ENCODE assay signal across 35 cellular contexts in the genomic region with DNA sequence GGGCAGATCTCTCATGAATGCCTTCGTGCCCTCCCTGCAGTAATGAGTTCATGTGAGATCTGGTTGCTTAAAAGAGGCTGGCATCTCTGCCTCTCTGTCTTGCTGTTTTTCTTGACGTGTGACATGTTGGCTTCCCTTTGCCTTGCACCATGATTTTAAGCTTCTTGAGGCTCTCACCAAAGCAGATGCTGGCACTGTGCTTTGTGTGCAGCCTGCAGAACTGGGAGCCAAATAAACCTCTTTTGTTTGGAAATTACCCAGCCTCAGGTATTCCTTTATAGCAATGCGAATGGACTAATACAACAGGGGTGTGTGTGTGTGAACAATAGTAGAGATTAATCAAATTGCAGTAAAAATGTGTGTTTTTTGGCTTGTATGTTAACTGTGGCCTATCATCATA. TPM values are rescaled to one million over a fixed set of nuclear protein-coding genes. Genes with fewer than 3 reads are reported as not detected.
DNase-seq lines count a peak whose midpoint lies in the region; ATAC-seq, FAIRE-seq and TF ChIP-seq lines count a peak whose summit lies in the region.
"Had no signal": no experiment of that assay in that cellular context is flagged by ENCODE, and none has a peak within 500 bp of the region (broad histone marks: within the 10 kb centered on the region; RNA-seq: fewer than 3 reads in every experiment).

No MANE protein-coding gene starts in this region.

- WGBS in HepG2 (ENCODE audit: low lambda C conversion rate), result 95% methylated on average over 3 of the region's 3 CpGs
- WGBS in right lobe of liver (ENCODE audit: insufficient coverage, low coverage, low lambda C conversion rate, missing lambda C conversion rate), result 100% methylated on average over 1 of the region's 3 CpGs

- DNase-seq in HepG2 (ENCODE audit: low spot score) (no peak), right lobe of liver (no peak), endothelial cell (ENCODE audit: low spot score) (no peak), glutamatergic neuron (no peak), GM13976 (ENCODE audit: low spot score) (no peak), amniotic stem cell (lab: John Stamatoyannopoulos, UW) (no peak)
- DNase-seq: 8988T; ACHN; AML-193; BE2C; C1 segment of cervical spinal cord; Caco-2; Calu3; CD4-positive, alpha-beta memory T cell; CD4-positive, alpha-beta T cell; CD4-positive, CD25-positive, alpha-beta regulatory T cell; CD8-positive, alpha-beta memory T cell; CD8-positive, alpha-beta T cell; COR-L47; DMS 273 treated with DMSO at 0.1 percent for 48 hours; DMS153; DMS53; DMS79; DMS79 treated with DMSO at 0.1 percent for 48 hours; DND-41; EL had no signal

- H3K9me3 Mint-ChIP-seq in endothelial cell (ENCODE audit: unreplicated experiment), result no peaks in the 10 kb centered on the region
- peaks cover 4% of the 10 kb centered on the region for H3K9me3 Mint-ChIP-seq in glutamatergic neuron (ENCODE audit: unreplicated experiment)
- H3K9me3 Mint-ChIP-seq: CD4-positive, alpha-beta memory T cell; CD4-positive, alpha-beta T cell; CD4-positive, CD25-positive, alpha-beta regulatory T cell; CD8-positive, alpha-beta memory T cell; CD8-positive, alpha-beta T cell had no signal

- peaks cover 7% of the 10 kb centered on the region for H3K4me1 Mint-ChIP-seq in endothelial cell (ENCODE audit: unreplicated experiment)
- peaks cover 10% of the 10 kb centered on the region for H3K4me1 Mint-ChIP-seq in glutamatergic neuron (ENCODE audit: low read depth, unreplicated experiment)

- H3K27ac ChIP-seq in HepG2 (ENCODE audit: extremely low read length, insufficient read depth, low read length), result no peak overlapping the region
- H3K27ac ChIP-seq in right lobe of liver, result no peak overlapping the region
- H3K27ac ChIP-seq: 22Rv1; A549; BLaER1; BLaER1 treated with 17β-estradiol and CSF1 and Interleukin-3, amounts not matched to agents 10 nM and 100 nM; C4-2B had no signal

- H3K36me3 Mint-ChIP-seq in endothelial cell (ENCODE audit: low read depth, unreplicated experiment), result peaks cover 16% of the 10 kb centered on the region
- H3K36me3 Mint-ChIP-seq in glutamatergic neuron (ENCODE audit: unreplicated experiment), result peaks cover 6% of the 10 kb centered on the region

- no peak overlapping the region for H3K27ac Mint-ChIP-seq in endothelial cell (ENCODE audit: unreplicated experiment)
- peak overlapping the region; percentile 90 for H3K27ac Mint-ChIP-seq in glutamatergic neuron (ENCODE audit: unreplicated experiment)
- H3K27ac Mint-ChIP-seq: B cell; CD14-positive monocyte; CD4-positive, alpha-beta memory T cell; CD4-positive, alpha-beta T cell; CD8-positive, alpha-beta memory T cell; CD8-positive, alpha-beta T cell had no signal

- POLR2A ChIA-PET in HepG2 (lab: Yijun Ruan, JAX), result no interaction called here

- H3K27me3 ChIP-seq in HepG2 (ENCODE audit: control insufficient read depth in 1 of 2, insufficient read depth in 2 of 2, low read length in 2 of 2), result no peaks in the 10 kb centered on the region
- no peaks in the 10 kb centered on the region for H3K27me3 ChIP-seq in right lobe of liver
- H3K27me3 ChIP-seq: BE2C; BLaER1; BLaER1 treated with 17β-estradiol and CSF1 and Interleukin-3, amounts not matched to agents 10 nM and 100 nM had no signal

- peaks cover 10% of the 10 kb centered on the region for H3K4me1 ChIP-seq in HepG2 (ENCODE audit: insufficient read depth, low read length)
- H3K4me1 ChIP-seq in right lobe of liver, result peaks cover 0 to 8% (median 0%) of the 10 kb centered on the region in 4 donors
- H3K4me1 ChIP-seq: A549, BE2C, Caco-2 had no signal

- intact Hi-C loops in HepG2 (cut with micrococcal nuclease; ENCODE audit: unreplicated experiment), result no loop called here
- intact Hi-C loops in right lobe of liver (cut with DNase I), result no loop called here

- FAIRE-seq in HepG2 (lab: Jason Lieb, UNC), result no peak
- FAIRE-seq: A204.1, A549, D721Med had no signal

- H4K20me1 ChIP-seq in HepG2 (ENCODE audit: insufficient read depth, low read length), result no peaks in the 10 kb centered on the region
- H4K20me1 ChIP-seq: BLaER1; BLaER1 treated with 17β-estradiol and CSF1 and Interleukin-3, amounts not matched to agents 10 nM and 100 nM had no signal

- no peak for TF ChIP-seq RAD21 in HepG2 (CRISPR knock-in tag; IDR thresholded peaks at IDR 0.05)

- BruUV-seq in HepG2 (replicated peaks; lab: Mats Ljungman, UMichigan), result no TSS peak

- in situ Hi-C loops in HepG2 (cut with HindIII; ENCODE audit: extremely low pct_ligation_motif_present, low pct_unique_long_range_greater_than_20kb) (no loop called here), GM13976 (cut with MboI; ENCODE audit: low sequenced_read_pairs, unreplicated experiment) (loop anchor here (25.0 kb wide), 1 partner anchor 831 kb away; no protein-coding TSS in a partner anchor)

- CTCF ChIA-PET in HepG2 (lab: Yijun Ruan, JAX; ENCODE audit: low intra/inter-chr PET ratio, low total read pairs), result no interaction called here

- H3K27me3 Mint-ChIP-seq in endothelial cell (ENCODE audit: unreplicated experiment) (peaks cover 3% of the 10 kb centered on the region), glutamatergic neuron (ENCODE audit: unreplicated experiment) (peaks cover 2% of the 10 kb centered on the region)
- H3K27me3 Mint-ChIP-seq: B cell; CD4-positive, alpha-beta memory T cell; CD4-positive, alpha-beta T cell had no signal

- ATAC-seq in HepG2, result no peak
- no peak for ATAC-seq in right lobe of liver
- ATAC-seq: A549; CD8-positive, alpha-beta T cell had no signal

- H3K4me3 Mint-ChIP-seq in endothelial cell (ENCODE audit: unreplicated experiment), result peak overlapping the region; percentile 33
- no peak overlapping the region for H3K4me3 Mint-ChIP-seq in glutamatergic neuron (ENCODE audit: unreplicated experiment)
- H3K4me3 Mint-ChIP-seq: B cell; CD14-positive monocyte; CD4-positive, alpha-beta memory T cell; CD4-positive, alpha-beta T cell; CD4-positive, CD25-positive, alpha-beta regulatory T cell; CD8-positive, alpha-beta memory T cell; CD8-positive, alpha-beta T cell had no signal

- H3K36me3 ChIP-seq in HepG2 (replicated peaks in 1 of 2; ENCODE audit: control insufficient read depth in 1 of 2, insufficient read depth in 2 of 2, low read length in 2 of 2) (0 out of 5 replicates have a peak, but pooled peaks cover 0 to 2% of the 10 kb centered on the region in 2 experiments), right lobe of liver (no peaks in the 10 kb centered on the region)
- H3K36me3 ChIP-seq: BE2C had no signal

- no peak for TF ChIP-seq EP300 in HepG2 (IDR thresholded peaks at IDR 0.05; ENCODE audit: low read depth in 2 of 2, low read length in 2 of 2)
- no peak for TF ChIP-seq EP300 in HepG2 (CRISPR knock-in tag; IDR thresholded peaks at IDR 0.05; ENCODE audit: borderline replicate concordance)

- no peaks in the 10 kb centered on the region for H3K79me2 ChIP-seq in HepG2 (ENCODE audit: insufficient read depth, low read length)

- TF ChIP-seq POLR2A in HepG2 (IDR thresholded peaks at IDR 0.05; ENCODE audit: insufficient read depth in 1 of 2, low read depth in 2 of 2, low read length in 2 of 2), result no peak
- no peak for TF ChIP-seq POLR2A in right lobe of liver (IDR thresholded peaks at IDR 0.05)

- no peaks in the 10 kb centered on the region for H3K9me3 ChIP-seq in HepG2 (ENCODE audit: low read length)
- H3K9me3 ChIP-seq in right lobe of liver, result no peaks in the 10 kb centered on the region
- H3K9me3 ChIP-seq: A549, BE2C, Caco-2 had no signal

- H2AFZ ChIP-seq in HepG2 (ENCODE audit: low read length), result no peak overlapping the region

- TF ChIP-seq CTCF in HepG2 (CRISPR knock-in tag; IDR thresholded peaks at IDR 0.05) (no peak), right lobe of liver (IDR thresholded peaks at IDR 0.05) (no peak), endothelial cell (IDR thresholded peaks at IDR 0.05; ENCODE audit: unreplicated experiment) (no peak), glutamatergic neuron (IDR thresholded peaks at IDR 0.05; ENCODE audit: partially characterized antibody, unreplicated experiment) (no peak), GM13976 (IDR thresholded peaks at IDR 0.05; ENCODE audit: borderline replicate concordance, control extremely low read depth, extremely low read depth, insufficient read depth, missing control alignments) (no peak)

- no peak overlapping the region for H3K4me3 ChIP-seq in HepG2 (replicated peaks in 1 of 3; ENCODE audit: insufficient read depth in 1 of 3, low read depth in 2 of 3, low read length in 3 of 3)
- H3K4me3 ChIP-seq in right lobe of liver, result no peak overlapping the region
- H3K4me3 ChIP-seq: A549; BLaER1; BLaER1 treated with 17β-estradiol and CSF1 and Interleukin-3, amounts not matched to agents 10 nM and 100 nM had no signal

- no peak overlapping the region for H3K9ac ChIP-seq in HepG2 (ENCODE audit: insufficient read depth, low read depth, low read length)
- H3K9ac ChIP-seq: BLaER1; BLaER1 treated with 17β-estradiol and CSF1 and Interleukin-3, amounts not matched to agents 10 nM and 100 nM had no signal

- no peak overlapping the region for H3K4me2 ChIP-seq in HepG2 (ENCODE audit: low read depth, low read length)
- H3K4me2 ChIP-seq: A549; BLaER1; BLaER1 treated with 17β-estradiol and CSF1 and Interleukin-3, amounts not matched to agents 10 nM and 100 nM had no signal

RNA-seq across cellular contexts. Expression of gene AKAP7, which starts 8.1 kb away (rescaled TPM):
- 10.9 and 11.7 TPM in 2 replicates for total RNA-seq in HepG2 (2016; rRNA removed; fragmentation: Illumina TruSeq; extraction: Trizol)
- total RNA-seq in HepG2 (2016; cell fraction: cytosol; rRNA removed; fragmentation: Illumina TruSeq; extraction: Trizol; ENCODE audit: low read depth), result 48.9 and 61.3 TPM in 2 replicates
- 9.8 and 10.5 TPM in 2 replicates for total RNA-seq in HepG2 (2016; cell fraction: insoluble cytoplasmic fraction; rRNA removed; fragmentation: Illumina TruSeq; extraction: Trizol)
- total RNA-seq in HepG2 (2016; cell fraction: membrane; rRNA removed; fragmentation: Illumina TruSeq; extraction: Trizol), result 21.7 and 21.8 TPM in 2 replicates
- total RNA-seq in HepG2 (2016; cell fraction: nucleus; rRNA removed; fragmentation: Illumina TruSeq; extraction: Trizol), result 9.0 and 12.2 TPM in 2 replicates
- polyA plus RNA-seq in HepG2 (2011; rRNA removed), result 2.5 and 3.6 TPM in 2 replicates
- 1.3 and 2.3 TPM in 2 replicates for polyA plus RNA-seq in HepG2 (2011; cell fraction: cytosol; rRNA removed)
- 0.84 and 1.4 TPM in 2 replicates for polyA plus RNA-seq in HepG2 (2011; cell fraction: nucleus; rRNA removed)
- 4.6 and 7.7 TPM in 2 replicates for polyA plus RNA-seq in HepG2 (2012)
- polyA plus RNA-seq in HepG2 (2016; cell fraction: cytosol; fragmentation: Illumina TruSeq; extraction: Trizol; ENCODE audit: low read depth), result 4.6 and 4.8 TPM in 2 replicates
- polyA plus RNA-seq in HepG2 (2016; cell fraction: insoluble cytoplasmic fraction; fragmentation: Illumina TruSeq; extraction: Trizol; ENCODE audit: low read depth), result 15.8 and 16.1 TPM in 2 replicates
- polyA plus RNA-seq in HepG2 (2016; cell fraction: membrane; fragmentation: Illumina TruSeq; extraction: Trizol; ENCODE audit: low read depth), result 8.7 and 10.5 TPM in 2 replicates
- polyA plus RNA-seq in HepG2 (2016; cell fraction: nucleus; fragmentation: Illumina TruSeq; extraction: Trizol; ENCODE audit: insufficient read depth, low read depth), result 9.6 and 9.8 TPM in 2 replicates
- 0.96 and 1.1 TPM in 2 replicates for polyA minus RNA-seq in HepG2 (2011; rRNA and poly(A)+ RNA removed; ENCODE audit: low replicate concordance)
- 3.1 and 4.5 TPM in 2 replicates for polyA minus RNA-seq in HepG2 (2011; cell fraction: cytosol; rRNA and poly(A)+ RNA removed)
- 9.1 and 11.6 TPM in 2 replicates for polyA minus RNA-seq in HepG2 (2011; cell fraction: nucleus; rRNA and poly(A)+ RNA removed)
- total RNA-seq in right lobe of liver, result 10 to 100 TPM in 4 of 6 experiments, 1 to 10 TPM in 2; 8.6 to 16.3 (median 12.6) TPM
- 5.2 TPM for total RNA-seq in endothelial cell (ENCODE audit: unreplicated experiment)
- total RNA-seq in glutamatergic neuron (ENCODE audit: unreplicated experiment), result 5.3 TPM
